In genomic region chr20:56867128-56867527, GRCh38 we compare ENCODE assay signal across 15 cellular contexts.
A peak's percentile ranks its signal among the peaks of the same experiment; 100 is the strongest.
DNase-seq lines count a peak whose midpoint lies in the region; ATAC-seq and TF ChIP-seq lines count a peak whose summit lies in the region.
"Had no signal": no experiment of that assay in that cellular context is flagged by ENCODE, and none has a peak within 500 bp of the region (broad histone marks: within the 10 kb centered on the region; RNA-seq: fewer than 3 reads in every experiment).

No MANE protein-coding gene starts in this region.

- no peak overlapping the region for H3K4me3 ChIP-seq in BLaER1
- H3K4me3 ChIP-seq in GM23338: no peak overlapping the region
- H3K4me3 ChIP-seq: BLaER1 treated with 17β-estradiol and CSF1 and Interleukin-3, amounts not matched to agents 10 nM and 100 nM; GM23248 had no signal

- H3K27me3 Mint-ChIP-seq in GM23338 (ENCODE audit: insufficient read depth, low read depth, poor library complexity) (peaks cover 4% of the 10 kb centered on the region), WTC11 (ENCODE audit: low read depth) (no peaks in the 10 kb centered on the region)
- H3K27me3 Mint-ChIP-seq in activated CD4-positive, alpha-beta memory T cell treated with anti-CD3 and anti-CD28 coated beads, Interleukin-2, amount 10 ng/mL, durations not matched to agents 7 days and 5 days: no peaks in the 10 kb centered on the region

- H3K27ac ChIP-seq in BLaER1 (no peak overlapping the region), GM23338 (ENCODE audit: low read depth) (no peak overlapping the region), RWPE1 (no peak overlapping the region)
- H3K27ac ChIP-seq: GM23248 had no signal

- no peaks in the 10 kb centered on the region for H3F3A ChIP-seq in GM23338 (replicated peaks; ENCODE audit: low read depth)

- H2AFZ ChIP-seq in GM23338: no peak overlapping the region
- H2AFZ ChIP-seq: GM23248 had no signal

- H3K9me3 Mint-ChIP-seq in GM23338: no peaks in the 10 kb centered on the region
- 0 out of 2 replicates have a peak, but pooled peaks cover 3% of the 10 kb centered on the region for H3K9me3 Mint-ChIP-seq in WTC11
- H3K9me3 Mint-ChIP-seq in activated CD4-positive, alpha-beta memory T cell treated with anti-CD3 and anti-CD28 coated beads, Interleukin-2, amount 10 ng/mL, durations not matched to agents 7 days and 5 days: no peaks in the 10 kb centered on the region
- H3K9me3 Mint-ChIP-seq: CD8-positive, alpha-beta T cell; H9 had no signal

- H3K36me3 Mint-ChIP-seq in GM23338 (ENCODE audit: low read depth) (no peaks in the 10 kb centered on the region), WTC11 (no peaks in the 10 kb centered on the region)
- no peaks in the 10 kb centered on the region for H3K36me3 Mint-ChIP-seq in activated CD4-positive, alpha-beta memory T cell treated with anti-CD3 and anti-CD28 coated beads, Interleukin-2, amount 10 ng/mL, durations not matched to agents 7 days and 5 days (ENCODE audit: low read depth)
- H3K36me3 Mint-ChIP-seq: CD8-positive, alpha-beta T cell had no signal

- no peaks in the 10 kb centered on the region for H3K9me3 ChIP-seq in BLaER1

- H3K27ac Mint-ChIP-seq in GM23338 (no peak overlapping the region), WTC11 (no peak overlapping the region)
- H3K27ac Mint-ChIP-seq in activated CD4-positive, alpha-beta memory T cell treated with anti-CD3 and anti-CD28 coated beads, Interleukin-2, amount 10 ng/mL, durations not matched to agents 7 days and 5 days: no peak overlapping the region
- H3K27ac Mint-ChIP-seq: CD8-positive, alpha-beta T cell; H9 had no signal

- H3K79me2 ChIP-seq in GM23338 (replicated peaks; ENCODE audit: insufficient read depth): no peaks in the 10 kb centered on the region

- POLR2A ChIA-PET in WTC11 (lab: Charles Lee): no interaction called here
- POLR2A ChIA-PET in RWPE1 (lab: Yijun Ruan, JAX; ENCODE audit: low non-redundant PET): no interaction called here
- POLR2A ChIA-PET in activated CD4-positive, alpha-beta memory T cell treated with anti-CD3 and anti-CD28 coated beads, Interleukin-2, amount 10 ng/mL, durations not matched to agents 7 days and 5 days (lab: Charles Lee): no interaction called here

- H3K36me3 ChIP-seq in BLaER1 (no peaks in the 10 kb centered on the region), GM23338 (ENCODE audit: insufficient read depth) (no peaks in the 10 kb centered on the region)
- H3K36me3 ChIP-seq: BLaER1 treated with 17β-estradiol and CSF1 and Interleukin-3, amounts not matched to agents 10 nM and 100 nM had no signal

- no peak overlapping the region for H3K9ac ChIP-seq in BLaER1
- H3K9ac ChIP-seq: BLaER1 treated with 17β-estradiol and CSF1 and Interleukin-3, amounts not matched to agents 10 nM and 100 nM; GM23248 had no signal

- CTCF ChIA-PET in WTC11 (lab: Charles Lee) (interaction anchor here (0.7 to 1.7 kb wide), 6 partner anchors 10 to 431 kb away, joined by 3 to 12 read pairs (median 4); no protein-coding TSS in a partner anchor), RWPE1 (lab: Yijun Ruan, JAX) (interaction anchor here (1.1 kb wide), 1 partner anchor 10 kb away, joined by 6 read pairs; no protein-coding TSS in a partner anchor)
- CTCF ChIA-PET in activated CD4-positive, alpha-beta memory T cell treated with anti-CD3 and anti-CD28 coated beads, Interleukin-2, amount 10 ng/mL, durations not matched to agents 7 days and 5 days (lab: Charles Lee): no interaction called here

- H3K9me2 ChIP-seq in GM23338 (ENCODE audit: insufficient read depth): no peaks in the 10 kb centered on the region

- H4K20me1 ChIP-seq in BLaER1 (no peaks in the 10 kb centered on the region), GM23338 (replicated peaks; ENCODE audit: insufficient read depth) (no peaks in the 10 kb centered on the region)
- H4K20me1 ChIP-seq: BLaER1 treated with 17β-estradiol and CSF1 and Interleukin-3, amounts not matched to agents 10 nM and 100 nM had no signal

- H3K27me3 ChIP-seq in BLaER1: no peaks in the 10 kb centered on the region
- no peaks in the 10 kb centered on the region for H3K27me3 ChIP-seq in GM23338 (ENCODE audit: insufficient read depth)
- H3K27me3 ChIP-seq: BLaER1 treated with 17β-estradiol and CSF1 and Interleukin-3, amounts not matched to agents 10 nM and 100 nM had no signal

- peak; percentile 32 for DNase-seq in GM23338 (ENCODE audit: low spot score)
- DNase-seq in WTC11 (ENCODE audit: low spot score): no peak
- peak; percentile 21 for DNase-seq in iPS-NIHi11 (ENCODE audit: low spot score)
- no peak for DNase-seq in RWPE1 (ENCODE audit: low spot score)
- DNase-seq in activated CD4-positive, alpha-beta memory T cell treated with anti-CD3 and anti-CD28 coated beads, Interleukin-2, amount 10 ng/mL, durations not matched to agents 7 days and 5 days: no peak
- no peak for DNase-seq in stimulated activated naive CD4-positive, alpha-beta T cell (lab: John Stamatoyannopoulos, UW)
- DNase-seq in COLO829 (ENCODE audit: low spot score): no peak
- DNase-seq: 8988T; CD8-positive, alpha-beta T cell; COR-L47; GDM1; GM23248; H9 had no signal

- ATAC-seq in GM23338 (peak; percentile 78), WTC11 (peak; percentile 70)
- ATAC-seq: CD8-positive, alpha-beta T cell had no signal

- H3K4me2 ChIP-seq in BLaER1: peak overlapping the region; percentile 25; the same call in 1 of the 2 replicates
- H3K4me2 ChIP-seq in GM23338: no peak overlapping the region

- H3K4me1 Mint-ChIP-seq in GM23338 (peaks cover 3% of the 10 kb centered on the region; the same call in 2 of the 3 replicates), WTC11 (peaks cover 12% of the 10 kb centered on the region)
- no peaks in the 10 kb centered on the region for H3K4me1 Mint-ChIP-seq in activated CD4-positive, alpha-beta memory T cell treated with anti-CD3 and anti-CD28 coated beads, Interleukin-2, amount 10 ng/mL, durations not matched to agents 7 days and 5 days

- H3K4me1 ChIP-seq in BLaER1 (peaks cover 34% of the 10 kb centered on the region), GM23338 (ENCODE audit: insufficient read depth) (peaks cover under 1% of the 10 kb centered on the region; the same call in 1 of the 2 replicates)

- H3K4me3 Mint-ChIP-seq in GM23338 (no peak overlapping the region), WTC11 (no peak overlapping the region)
- H3K4me3 Mint-ChIP-seq in activated CD4-positive, alpha-beta memory T cell treated with anti-CD3 and anti-CD28 coated beads, Interleukin-2, amount 10 ng/mL, durations not matched to agents 7 days and 5 days: no peak overlapping the region
- H3K4me3 Mint-ChIP-seq: CD8-positive, alpha-beta T cell; H9 had no signal

- TF ChIP-seq CTCF in GM23338 (conservative IDR thresholded peaks at IDR 0.05; ENCODE audit: low read depth in 2 of 2) (no peak), WTC11 (IDR thresholded peaks at IDR 0.05) (no peak), RWPE1 (conservative IDR thresholded peaks at IDR 0.05; ENCODE audit: low read depth) (no peak)

TF ChIP-seq in GM23338, 12 proteins besides CTCF, POLR2A, EP300 and RAD21 (continues in another document):
- TF ChIP-seq POLR2AphosphoS5 (IDR thresholded peaks at IDR 0.05; ENCODE audit: low read depth): no peak
- TF ChIP-seq EZH2phosphoT487 (IDR thresholded peaks at IDR 0.05; ENCODE audit: unreplicated experiment): no peak
- no peak for TF ChIP-seq ETS1 (IDR thresholded peaks at IDR 0.05)
- no peak for TF ChIP-seq STAT1 (IDR thresholded peaks at IDR 0.05; ENCODE audit: unreplicated experiment)

TF ChIP-seq in WTC11, 78 proteins besides CTCF, POLR2A, EP300 and RAD21:
- no peak for TF ChIP-seq TCF7 (CRISPR knock-in tag; IDR thresholded peaks at IDR 0.05; ENCODE audit: low read depth)
- TF ChIP-seq ZNF317 (CRISPR knock-in tag; IDR thresholded peaks at IDR 0.05; ENCODE audit: borderline replicate concordance, low read depth): no peak
- TF ChIP-seq MXD4 (CRISPR knock-in tag; IDR thresholded peaks at IDR 0.05; ENCODE audit: borderline replicate concordance): no peak
- TF ChIP-seq NR3C1 (CRISPR knock-in tag; conservative IDR thresholded peaks at IDR 0.05; ENCODE audit: low read depth): no peak
- TF ChIP-seq, protein P1, sequence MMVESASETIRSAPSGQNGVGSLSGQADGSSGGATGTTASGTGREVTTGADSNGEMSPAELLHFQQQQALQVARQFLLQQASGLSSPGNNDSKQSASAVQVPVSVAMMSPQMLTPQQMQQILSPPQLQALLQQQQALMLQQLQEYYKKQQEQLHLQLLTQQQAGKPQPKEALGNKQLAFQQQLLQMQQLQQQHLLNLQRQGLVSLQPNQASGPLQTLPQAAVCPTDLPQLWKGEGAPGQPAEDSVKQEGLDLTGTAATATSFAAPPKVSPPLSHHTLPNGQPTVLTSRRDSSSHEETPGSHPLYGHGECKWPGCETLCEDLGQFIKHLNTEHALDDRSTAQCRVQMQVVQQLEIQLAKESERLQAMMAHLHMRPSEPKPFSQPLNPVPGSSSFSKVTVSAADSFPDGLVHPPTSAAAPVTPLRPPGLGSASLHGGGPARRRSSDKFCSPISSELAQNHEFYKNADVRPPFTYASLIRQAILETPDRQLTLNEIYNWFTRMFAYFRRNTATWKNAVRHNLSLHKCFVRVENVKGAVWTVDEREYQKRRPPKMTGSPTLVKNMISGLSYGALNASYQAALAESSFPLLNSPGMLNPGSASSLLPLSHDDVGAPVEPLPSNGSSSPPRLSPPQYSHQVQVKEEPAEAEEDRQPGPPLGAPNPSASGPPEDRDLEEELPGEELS (CRISPR knock-in tag; IDR thresholded peaks at IDR 0.05): no peak
TF ChIP-seq in WTC11: peak in this region for 0.

Comparison
In these comparisons a context has a peak if more than half of its experiments do, and no peak if none do; other contexts are left out.
1. DNase-seq: peak in GM23338 (single experiment) and iPS-NIHi11 (single experiment); none in WTC11 (single experiment), RWPE1 (single experiment), activated CD4-positive, alpha-beta memory T cell treated with anti-CD3 and anti-CD28 coated beads, Interleukin-2, amount 10 ng/mL, durations not matched to agents 7 days and 5 days (single experiment), stimulated activated naive CD4-positive, alpha-beta T cell (0 of 6) and COLO829 (single experiment).